7 cellular contexts compared by ENCODE assay signal in genomic region chr19:58229255-58229639, GRCh38. TPM values are rescaled to one million over a fixed set of nuclear protein-coding genes. Genes with fewer than 3 reads are reported as not detected.
A peak's percentile ranks its signal among the peaks of the same experiment; 100 is the strongest.
DNase-seq lines count a peak whose midpoint lies in the region; ATAC-seq and TF ChIP-seq lines count a peak whose summit lies in the region.

No MANE protein-coding gene starts in this region.

- H3K4me3 ChIP-seq in GM12865 (ENCODE audit: low read depth, low read length), result peak overlapping the region; percentile 89

- DNase-seq in GM12865 (ENCODE audit: low read depth) (peak; percentile 48), NCI-H69 (lab: John Stamatoyannopoulos, UW) (peak; percentile 50), immature natural killer cell (no peak), hippocampal formation (lab: John Stamatoyannopoulos, UW) (no peak)
- DNase-seq in stimulated activated CD4-positive, alpha-beta T cell treated with anti-CD3 and anti-CD28 coated beads, Interleukin-2, amount 100 ng/mL, for 24 hours, result peak; percentile 20 to 28

- H3K4me3 Mint-ChIP-seq in brain (peak overlapping the region; percentile 89 to 99 (median 94)), immature natural killer cell (peak overlapping the region; percentile 72 to 96 (median 95))

- H3K4me1 Mint-ChIP-seq in brain (peaks cover 25% of the 10 kb centered on the region), immature natural killer cell (peaks cover 27 to 58% of the 10 kb centered on the region in 2 donors)

- H3K27me3 Mint-ChIP-seq in brain (peaks cover 3% of the 10 kb centered on the region), immature natural killer cell (ENCODE audit: low read depth in 3 of 3) (peaks cover 0 to 4% (median 3%) of the 10 kb centered on the region in 3 donors)

- peak overlapping the region; percentile 15 to 99 (median 70) for H3K27ac Mint-ChIP-seq in brain
- H3K27ac Mint-ChIP-seq in immature natural killer cell, result peak overlapping the region in 2 of 6 donors; percentile 73 to 79

- H3K9me3 Mint-ChIP-seq in brain (peaks cover 66 to 84% (median 75%) of the 10 kb centered on the region in 5 experiments), immature natural killer cell (peaks cover 0 to 12% (median 6%) of the 10 kb centered on the region in 6 donors)

- TF ChIP-seq CTCF in GM12865 (IDR thresholded peaks at IDR 0.05; ENCODE audit: insufficient read depth, low read depth, low read length, missing control alignments) (peak; percentile 32), brain (conservative IDR thresholded peaks at IDR 0.05) (no peak)

- ATAC-seq in GM19452 (IDR thresholded peaks at IDR 0.05; ENCODE audit: unreplicated experiment), result no peak

- H3K36me3 Mint-ChIP-seq in brain, result peaks cover 76% of the 10 kb centered on the region
- peaks cover 41 to 47% (median 46%) of the 10 kb centered on the region in 3 donors for H3K36me3 Mint-ChIP-seq in immature natural killer cell

RNA-seq across cellular contexts. Expression of gene ZNF544, which starts 0.5 kb away (rescaled TPM):
- polyA plus RNA-seq in brain (ENCODE audit: insufficient read depth, low read depth, low replicate concordance) (38.9 TPM), immature natural killer cell (10 to 100 TPM; 24.1 to 31.4 (median 27.1) TPM)

RNA-seq across cellular contexts. Expression of gene ZNF274, which starts 46.4 kb away (rescaled TPM):
- polyA plus RNA-seq in brain (ENCODE audit: insufficient read depth, low read depth, low replicate concordance) (17.9 TPM), immature natural killer cell (10 to 100 TPM; 12.5 to 26.2 (median 20.2) TPM)

RNA-seq across cellular contexts. Expression of gene ZNF8, which starts 49.5 kb away (rescaled TPM):
- polyA plus RNA-seq in brain (ENCODE audit: insufficient read depth, low read depth, low replicate concordance) (3.2 TPM), immature natural killer cell (1 to 10 TPM in 1 of 3 donors, under 1 TPM in 1, not detected in 1; 0.29 to 1.0 TPM)

Comparison
In these comparisons a context has a peak if more than half of its experiments do, and no peak if none do; other contexts are left out.
1. DNase-seq: peak in GM12865 (single experiment), NCI-H69 (single experiment) and stimulated activated CD4-positive, alpha-beta T cell treated with anti-CD3 and anti-CD28 coated beads, Interleukin-2, amount 100 ng/mL, for 24 hours (2 of 2); none in immature natural killer cell (0 of 3) and hippocampal formation (0 of 2).